Comparison of ENCODE assay signal across 16 cellular contexts in genomic region chr12:25784669-25785068, GRCh38.
"Had no signal": no experiment of that assay in that cellular context is flagged by ENCODE, and none has a peak within 500 bp of the region (broad histone marks: within the 10 kb centered on the region; RNA-seq: fewer than 3 reads in every experiment).

No MANE protein-coding gene starts in this region.

- H3K27ac Mint-ChIP-seq: dendritic cell treated with granulocyte-macrophage colony-stimulating factor and Interleukin-4, amounts not matched to agents 40 ng/mL and 50 ng/mL, for 4 days; effector memory CD8-positive, alpha-beta T cell; naive thymus-derived CD8-positive, alpha-beta T cell had no signal

- FAIRE-seq: frontal cortex, small intestine had no signal

- DNase-seq: effector memory CD8-positive, alpha-beta T cell; heart right ventricle; islet precursor cell; mammary epithelial cell; naive thymus-derived CD8-positive, alpha-beta T cell; posterior cingulate gyrus; sigmoid colon; small intestine; stimulated activated CD4-positive, alpha-beta T cell treated with anti-CD3 and anti-CD28 coated beads, Interleukin-12 subunit alpha, Interleukin-12 subunit beta, amount 100 ng/mL, for 4 hours; stimulated activated naive CD4-positive, alpha-beta T cell; stomach; substantia nigra had no signal

- H3K4me3 ChIP-seq: heart right ventricle, right atrium auricular region, sigmoid colon, stomach had no signal

- H3K36me3 ChIP-seq: heart right ventricle, right atrium auricular region, sigmoid colon, stomach had no signal

- H3K36me3 Mint-ChIP-seq: naive thymus-derived CD8-positive, alpha-beta T cell had no signal

- H3K27me3 ChIP-seq: heart right ventricle, right atrium auricular region, sigmoid colon, stomach had no signal

- H3K4me1 Mint-ChIP-seq: naive thymus-derived CD8-positive, alpha-beta T cell had no signal

- ATAC-seq: effector memory CD8-positive, alpha-beta T cell; heart right ventricle; left lobe of liver; naive thymus-derived CD8-positive, alpha-beta T cell had no signal

- H3K9me3 Mint-ChIP-seq: dendritic cell treated with granulocyte-macrophage colony-stimulating factor and Interleukin-4, amounts not matched to agents 40 ng/mL and 50 ng/mL, for 4 days; naive thymus-derived CD8-positive, alpha-beta T cell had no signal

- H3K4me3 Mint-ChIP-seq: dendritic cell treated with granulocyte-macrophage colony-stimulating factor and Interleukin-4, amounts not matched to agents 40 ng/mL and 50 ng/mL, for 4 days; effector memory CD8-positive, alpha-beta T cell; naive thymus-derived CD8-positive, alpha-beta T cell had no signal

- H3K9me3 ChIP-seq: heart right ventricle, right atrium auricular region, sigmoid colon, stomach had no signal

- H3K27me3 Mint-ChIP-seq: dendritic cell treated with granulocyte-macrophage colony-stimulating factor and Interleukin-4, amounts not matched to agents 40 ng/mL and 50 ng/mL, for 4 days; effector memory CD8-positive, alpha-beta T cell had no signal

- H3K4me1 ChIP-seq: sigmoid colon had no signal
